23 cellular contexts compared by ENCODE assay signal in genomic region chr16:7505495-7505894, GRCh38.
"Had no signal": no experiment of that assay in that cellular context is flagged by ENCODE, and none has a peak within 500 bp of the region (broad histone marks: within the 10 kb centered on the region; RNA-seq: fewer than 3 reads in every experiment).

No MANE protein-coding gene starts in this region.

- DNase-seq: naive B cell; naive thymus-derived CD8-positive, alpha-beta T cell; nephron progenitor cell; ovary; psoas muscle; right cardiac atrium; right lobe of liver; sigmoid colon; small intestine; stimulated activated CD4-positive, alpha-beta T cell treated with anti-CD3 and anti-CD28 coated beads, Interleukin-15, amount 100 ng/mL, for 24 hours; stimulated activated CD4-positive, alpha-beta T cell treated with anti-CD3 and anti-CD28 coated beads, Interleukin-2, amount 100 ng/mL, for 24 hours; stimulated activated CD4-positive, alpha-beta T cell treated with anti-CD3 and anti-CD28 coated beads, Interleukin-2, amount 100 ng/mL, for 48 hours; stimulated activated CD4-positive, alpha-beta T cell treated with anti-CD3 and anti-CD28 coated beads, Interleukin-4, amount 100 ng/mL, for 24 hours; stimulated activated naive B cell treated with anti-CD40 and anti-IgM and Interleukin-4, amounts not matched to agents 10 μg/mL and 1 μg/mL and 100 μg/mL, for 72 hours; stimulated activated naive CD4-positive, alpha-beta T cell treated with Interleukin-2 at 50 U/mL for 16 hours; stomach; testis; tibial artery; transverse colon; upper lobe of right lung; uterus had no signal

- H3K27ac ChIP-seq: neutrophil, ovary, parathyroid adenoma, psoas muscle, right lobe of liver, sigmoid colon, stomach, testis, tibial artery, transverse colon, upper lobe of right lung, uterus had no signal
